In genomic region chr1:4598561-4598960, GRCh38 we compare ENCODE assay signal across 21 cellular contexts. TPM values are rescaled to one million over a fixed set of nuclear protein-coding genes. Genes with fewer than 3 reads are reported as not detected.
DNase-seq lines count a peak whose midpoint lies in the region; ATAC-seq and TF ChIP-seq lines count a peak whose summit lies in the region.
"Had no signal": no experiment of that assay in that cellular context is flagged by ENCODE, and none has a peak within 500 bp of the region (broad histone marks: within the 10 kb centered on the region; RNA-seq: fewer than 3 reads in every experiment).

No MANE protein-coding gene starts in this region.

- H3K18ac ChIP-seq in neuronal stem cell (ENCODE audit: low read length): peak overlapping the region; percentile 65

- H4K91ac ChIP-seq in neuronal stem cell (ENCODE audit: low read depth, low read length, poor library complexity): no peak overlapping the region

- peaks cover 0 to 14% (median 0%) of the 10 kb centered on the region in 11 experiments; a peak in 5 of 22 replicates for H3K27me3 ChIP-seq in BLaER1 treated with 17β-estradiol and CSF1 and Interleukin-3, amounts not matched to agents 10 nM and 100 nM
- H3K27me3 ChIP-seq in neuronal stem cell (ENCODE audit: control insufficient read depth in 3 of 3, insufficient read depth in 3 of 3, low read depth in 1 of 3, low read length in 3 of 3) (peaks cover 0 to 13% (median 0%) of the 10 kb centered on the region in 3 experiments), H7 (ENCODE audit: control insufficient read depth, insufficient read depth, low read length) (no peaks in the 10 kb centered on the region), suprapubic skin (peaks cover 35% of the 10 kb centered on the region)

- no peak overlapping the region for H2AFZ ChIP-seq in neuronal stem cell (ENCODE audit: low read length)
- H2AFZ ChIP-seq: GM23338 had no signal

- no peaks in the 10 kb centered on the region for H3K4me1 Mint-ChIP-seq in type B pancreatic cell (ENCODE audit: unreplicated experiment)
- no peaks in the 10 kb centered on the region for H3K4me1 Mint-ChIP-seq in stimulated activated naive CD8-positive, alpha-beta T cell treated with anti-CD3 and anti-CD28 coated beads, Interleukin-15, amount 100 ng/mL, for 72 hours
- H3K4me1 Mint-ChIP-seq: IgD-negative memory B cell had no signal

- H3K4me3 Mint-ChIP-seq in type B pancreatic cell: no peak overlapping the region
- no peak overlapping the region for H3K4me3 Mint-ChIP-seq in stimulated activated naive CD8-positive, alpha-beta T cell treated with anti-CD3 and anti-CD28 coated beads, Interleukin-15, amount 100 ng/mL, for 72 hours
- H3K4me3 Mint-ChIP-seq: CD4-positive, alpha-beta T cell; GM23338; HFFc6 had no signal

- no peak overlapping the region for H2BK120ac ChIP-seq in neuronal stem cell (ENCODE audit: low read depth, low read length)

- peaks cover 35% of the 10 kb centered on the region for H3K27me3 Mint-ChIP-seq in type B pancreatic cell
- H3K27me3 Mint-ChIP-seq in stimulated activated naive CD8-positive, alpha-beta T cell treated with anti-CD3 and anti-CD28 coated beads, Interleukin-15, amount 100 ng/mL, for 72 hours: peaks cover 34% of the 10 kb centered on the region

- no peak overlapping the region for H3K27ac Mint-ChIP-seq in type B pancreatic cell
- H3K27ac Mint-ChIP-seq in stimulated activated naive CD8-positive, alpha-beta T cell treated with anti-CD3 and anti-CD28 coated beads, Interleukin-15, amount 100 ng/mL, for 72 hours: no peak overlapping the region
- H3K27ac Mint-ChIP-seq: CD4-positive, alpha-beta T cell; GM23338; HFFc6 had no signal

- peak; percentile 38 for DNase-seq in islet precursor cell
- no peak for DNase-seq in neuronal stem cell (ENCODE audit: low spot score)
- DNase-seq in type B pancreatic cell (ENCODE audit: extremely low spot score, unreplicated experiment): peak; percentile 25
- DNase-seq in stimulated activated naive CD8-positive, alpha-beta T cell treated with anti-CD3 and anti-CD28 coated beads, Interleukin-15, amount 100 ng/mL, for 72 hours: no peak
- DNase-seq in H7: no peak
- no peak for DNase-seq in suprapubic skin (ENCODE audit: low spot score in 2 of 2)
- DNase-seq: 8988T; C1 segment of cervical spinal cord; Caco-2; CD4-positive, alpha-beta T cell; DMS153; DMS79 treated with DMSO at 0.1 percent for 48 hours; GF-D8; HFFc6 had no signal

- TF ChIP-seq CTCF in type B pancreatic cell (conservative IDR thresholded peaks at IDR 0.05) (no peak), suprapubic skin (IDR thresholded peaks at IDR 0.05) (no peak)

- WGBS in neuronal stem cell (ENCODE audit: extremely low coverage in 2 of 2, insufficient read length in 2 of 2, insufficient replicate concordance in 1 of 2), 2 donors: no CpG with 5 or more reads among the region's 6 CpGs
- 71% methylated on average over 6 of the region's 6 CpGs for WGBS in suprapubic skin

- H3K4me1 ChIP-seq in BLaER1 treated with 17β-estradiol and CSF1 and Interleukin-3, amounts not matched to agents 10 nM and 100 nM: peaks cover 12 to 31% (median 26%) of the 10 kb centered on the region in 10 experiments
- H3K4me1 ChIP-seq in neuronal stem cell (ENCODE audit: control insufficient read depth in 2 of 2, insufficient read depth in 1 of 2, low read depth in 1 of 2, low read length in 2 of 2): peaks cover 0 to 7% of the 10 kb centered on the region in 2 donors
- H3K4me1 ChIP-seq in suprapubic skin: no peaks in the 10 kb centered on the region
- H3K4me1 ChIP-seq: Caco-2 had no signal

- H3K9me3 ChIP-seq in BLaER1 treated with 17β-estradiol and CSF1 and Interleukin-3, amounts not matched to agents 10 nM and 100 nM (replicated peaks in 1 of 11): no peaks in the 10 kb centered on the region
- H3K9me3 ChIP-seq in neuronal stem cell (replicated peaks in 1 of 2; ENCODE audit: control insufficient read depth in 2 of 2, insufficient read depth in 1 of 2, low read depth in 1 of 2, low read length in 2 of 2): no peaks in the 10 kb centered on the region
- H3K9me3 ChIP-seq in suprapubic skin: no peaks in the 10 kb centered on the region
- H3K9me3 ChIP-seq: Caco-2 had no signal

- H3K4me3 ChIP-seq in BLaER1 treated with 17β-estradiol and CSF1 and Interleukin-3, amounts not matched to agents 10 nM and 100 nM: no peak overlapping the region
- H3K4me3 ChIP-seq in neuronal stem cell (ENCODE audit: low read length in 2 of 2) (no peak overlapping the region), H7 (ENCODE audit: insufficient read depth, low read depth, low read length) (no peak overlapping the region), suprapubic skin (no peak overlapping the region)
- H3K4me3 ChIP-seq: GM23338 had no signal

- H4K8ac ChIP-seq in neuronal stem cell (ENCODE audit: low read depth, low read length): no peak overlapping the region

- H3K36me3 ChIP-seq in BLaER1 treated with 17β-estradiol and CSF1 and Interleukin-3, amounts not matched to agents 10 nM and 100 nM: no peaks in the 10 kb centered on the region
- H3K36me3 ChIP-seq in neuronal stem cell (replicated peaks in 1 of 2; ENCODE audit: control insufficient read depth in 2 of 2, insufficient read depth in 2 of 2, low read length in 2 of 2) (no peaks in the 10 kb centered on the region), H7 (replicated peaks; ENCODE audit: control insufficient read depth, insufficient read depth, low read length) (no peaks in the 10 kb centered on the region), suprapubic skin (no peaks in the 10 kb centered on the region)

- no peak overlapping the region for H3K23ac ChIP-seq in neuronal stem cell (ENCODE audit: low read depth, low read length, poor library complexity)

- peak overlapping the region in 8 of 11 experiments; percentile 18 to 56 (median 34); a peak in 14 of 22 replicates for H3K4me2 ChIP-seq in BLaER1 treated with 17β-estradiol and CSF1 and Interleukin-3, amounts not matched to agents 10 nM and 100 nM
- H3K4me2 ChIP-seq in neuronal stem cell (ENCODE audit: insufficient read depth, low read length, poor library complexity, severe bottlenecking): no peak overlapping the region
- H3K4me2 ChIP-seq: GM23338 had no signal

- TF ChIP-seq EP300 in suprapubic skin (IDR thresholded peaks at IDR 0.05): no peak

- no peak overlapping the region for H3K14ac ChIP-seq in neuronal stem cell (ENCODE audit: low read length)

- ATAC-seq in stimulated activated naive CD8-positive, alpha-beta T cell treated with anti-CD3 and anti-CD28 coated beads, Interleukin-15, amount 100 ng/mL, for 72 hours: no peak
- ATAC-seq: GM23338, HCT116, HepG2 had no signal

- peak overlapping the region; percentile 63 for H2AK5ac ChIP-seq in neuronal stem cell (ENCODE audit: low read depth, low read length)

- no peak overlapping the region for H2BK15ac ChIP-seq in neuronal stem cell (ENCODE audit: low read length)

- TF ChIP-seq POLR2A in suprapubic skin (IDR thresholded peaks at IDR 0.05): no peak

- H2BK5ac ChIP-seq in neuronal stem cell (ENCODE audit: low read length): no peak overlapping the region

- no peaks in the 10 kb centered on the region for H3K79me1 ChIP-seq in neuronal stem cell (ENCODE audit: low read depth, low read length)

- H3K9ac ChIP-seq in BLaER1 treated with 17β-estradiol and CSF1 and Interleukin-3, amounts not matched to agents 10 nM and 100 nM: no peak overlapping the region
- H3K9ac ChIP-seq in neuronal stem cell (ENCODE audit: low read depth, low read length, poor library complexity): no peak overlapping the region

- H3K27ac ChIP-seq in BLaER1 treated with 17β-estradiol and CSF1 and Interleukin-3, amounts not matched to agents 10 nM and 100 nM: no peak overlapping the region
- H3K27ac ChIP-seq in neuronal stem cell (replicated peaks; ENCODE audit: low read length): no peak overlapping the region
- no peak overlapping the region for H3K27ac ChIP-seq in suprapubic skin

- no peak overlapping the region for H3K4ac ChIP-seq in neuronal stem cell (ENCODE audit: low read length)

- 0 out of 22 replicates have a peak, but pooled peaks cover 0 to 4% (median 0%) of the 10 kb centered on the region in 11 experiments for H4K20me1 ChIP-seq in BLaER1 treated with 17β-estradiol and CSF1 and Interleukin-3, amounts not matched to agents 10 nM and 100 nM

- no peaks in the 10 kb centered on the region for H3K36me3 Mint-ChIP-seq in type B pancreatic cell
- H3K36me3 Mint-ChIP-seq: IgD-negative memory B cell had no signal

- no peak overlapping the region for H2BK12ac ChIP-seq in neuronal stem cell (ENCODE audit: low read length)

- H3K9me3 Mint-ChIP-seq in type B pancreatic cell: no peaks in the 10 kb centered on the region
- H3K9me3 Mint-ChIP-seq in stimulated activated naive CD8-positive, alpha-beta T cell treated with anti-CD3 and anti-CD28 coated beads, Interleukin-15, amount 100 ng/mL, for 72 hours: no peaks in the 10 kb centered on the region
- H3K9me3 Mint-ChIP-seq: CD4-positive, alpha-beta T cell had no signal

RNA-seq across cellular contexts. Expression of gene AJAP1, which starts 55.8 kb away (rescaled TPM):
- 0.32 TPM for polyA plus RNA-seq in neuronal stem cell (2013, experiment 1 of 2)
- 0.42 TPM for polyA plus RNA-seq in neuronal stem cell (2013, experiment 2 of 2)
- total RNA-seq in type B pancreatic cell (ENCODE audit: low replicate concordance) (4.8 and 9.5 TPM in 2 replicates), suprapubic skin (1 to 10 TPM in 1 of 4 donors, under 1 TPM in 3; 0.11 to 2.3 (median 0.80) TPM)
- 13.2 and 15.1 TPM in 2 replicates for total RNA-seq in H7 (2014; rRNA removed; shearing (Covaris generic))
- total RNA-seq: A673, Caco-2, GM23338, HepG2, HFFc6 had no signal
- polyA plus RNA-seq: AG04450, GM23338, HepG2, IgD-negative memory B cell had no signal

Comparison
In these comparisons a context has a peak if more than half of its experiments do, and no peak if none do; other contexts are left out.
1. DNase-seq: peak in islet precursor cell (single experiment) and type B pancreatic cell (single experiment); none in neuronal stem cell (single experiment), stimulated activated naive CD8-positive, alpha-beta T cell treated with anti-CD3 and anti-CD28 coated beads, Interleukin-15, amount 100 ng/mL, for 72 hours (0 of 2), H7 (single experiment) and suprapubic skin (0 of 2).